ENCODE assay signal across 10 cellular contexts in the genomic region with DNA sequence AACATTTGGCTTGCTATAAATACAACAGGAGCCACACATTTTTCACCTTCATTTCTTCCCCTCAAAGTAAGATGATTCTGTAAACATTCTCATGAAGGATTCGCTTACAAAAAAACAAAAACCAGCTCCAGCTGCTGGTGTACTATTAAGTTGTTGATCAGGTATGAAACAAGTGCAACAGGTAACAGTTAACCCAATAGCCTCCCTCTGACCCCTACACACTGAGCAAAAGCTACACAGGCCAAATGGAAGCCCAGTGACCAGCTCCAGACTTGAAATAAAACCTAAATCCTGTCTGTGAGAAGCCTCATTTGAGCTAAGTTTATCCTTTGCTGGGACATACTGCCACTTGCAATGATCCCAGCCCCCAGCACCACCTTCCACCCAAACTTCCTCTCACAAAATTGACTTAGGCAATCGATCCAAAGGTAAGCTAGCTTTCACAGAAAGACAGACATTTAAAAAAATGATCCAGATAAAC. TPM values are rescaled to one million over a fixed set of nuclear protein-coding genes. Genes with fewer than 3 reads are reported as not detected.
DNase-seq lines count a peak whose midpoint lies in the region; ATAC-seq, FAIRE-seq and TF ChIP-seq lines count a peak whose summit lies in the region.
"Had no signal": no experiment of that assay in that cellular context is flagged by ENCODE, and none has a peak within 500 bp of the region (broad histone marks: within the 10 kb centered on the region; RNA-seq: fewer than 3 reads in every experiment).

No MANE protein-coding gene starts in this region.

- peak overlapping the region; percentile 70 for H3K4me3 ChIP-seq in iPS-11a (ENCODE audit: low read depth, low read length)
- H3K4me3 ChIP-seq in spleen = peak overlapping the region; percentile 19 to 68 (median 38)

- POLR2A ChIA-PET in activated CD4-positive, alpha-beta T cell treated with anti-CD3 and anti-CD28 coated beads for 36 hours (lab: Charles Lee) = interaction anchor here (0.6 to 1.9 kb wide), 7 partner anchors 11 to 261 kb away, joined by 3 to 7 read pairs (median 4); no protein-coding TSS in a partner anchor
- POLR2A ChIA-PET in activated naive CD8-positive, alpha-beta T cell treated with anti-CD3 and anti-CD28 coated beads, Interleukin-2, amount 10 ng/mL, durations not matched to agents 7 days and 5 days (lab: Charles Lee) = interaction anchor here (0.9 to 2.6 kb wide), 4 partner anchors 11 to 216 kb away, joined by 3 to 10 read pairs (median 4); no protein-coding TSS in a partner anchor

- no peak for FAIRE-seq in GM12891 (lab: Jason Lieb, UNC)
- FAIRE-seq: A204.1 had no signal

- no peaks in the 10 kb centered on the region for H3K9me3 Mint-ChIP-seq in activated CD4-positive, alpha-beta T cell treated with anti-CD3 and anti-CD28 coated beads for 36 hours (ENCODE audit: low read depth)
- no peaks in the 10 kb centered on the region for H3K9me3 Mint-ChIP-seq in activated naive CD8-positive, alpha-beta T cell treated with anti-CD3 and anti-CD28 coated beads, Interleukin-2, amount 10 ng/mL, durations not matched to agents 7 days and 5 days

- peaks cover 5% of the 10 kb centered on the region for H3K27me3 Mint-ChIP-seq in activated CD4-positive, alpha-beta T cell treated with anti-CD3 and anti-CD28 coated beads for 36 hours
- H3K27me3 Mint-ChIP-seq in activated naive CD8-positive, alpha-beta T cell treated with anti-CD3 and anti-CD28 coated beads, Interleukin-2, amount 10 ng/mL, durations not matched to agents 7 days and 5 days = peaks cover 41% of the 10 kb centered on the region

- no peak for TF ChIP-seq CTCF in spleen (IDR thresholded peaks at IDR 0.05 in 8 of 11, conservative IDR thresholded peaks at IDR 0.05 in 3 of 11)

- no peak for ATAC-seq in activated CD4-positive, alpha-beta T cell treated with anti-CD3 and anti-CD28 coated beads for 36 hours
- ATAC-seq in activated naive CD8-positive, alpha-beta T cell treated with anti-CD3 and anti-CD28 coated beads, Interleukin-2, amount 10 ng/mL, durations not matched to agents 7 days and 5 days (ENCODE audit: low read depth) = peak; percentile 20

- intact Hi-C loops in activated CD4-positive, alpha-beta T cell treated with anti-CD3 and anti-CD28 coated beads for 36 hours (cut with DNase I, micrococcal nuclease) = no loop called here
- intact Hi-C loops in spleen (cut with DNase I; ENCODE audit: low total_unique reads) = no loop called here
- intact Hi-C loops in posterior cingulate gyrus (cut with DNase I) = loop anchor here (10.0 kb wide), 2 partner anchors 112 to 118 kb away; no protein-coding TSS in a partner anchor

- WGBS in spleen, 5 donors = 5 to 55% (median 43%) methylated on average over 2 of the region's 2 CpGs

- peak overlapping the region; percentile 85 for H3K4me3 Mint-ChIP-seq in activated CD4-positive, alpha-beta T cell treated with anti-CD3 and anti-CD28 coated beads for 36 hours
- H3K4me3 Mint-ChIP-seq in activated naive CD8-positive, alpha-beta T cell treated with anti-CD3 and anti-CD28 coated beads, Interleukin-2, amount 10 ng/mL, durations not matched to agents 7 days and 5 days = peak overlapping the region; percentile 90

- peaks cover 0 to 40% (median 24%) of the 10 kb centered on the region in 7 donors for H3K27me3 ChIP-seq in spleen (replicated peaks in 1 of 7)

- no peak for DNase-seq in activated CD4-positive, alpha-beta T cell treated with anti-CD3 and anti-CD28 coated beads for 36 hours
- DNase-seq in activated CD4-positive, alpha-beta T cell treated with anti-CD3 and anti-CD28 coated beads, Interleukin-2, amount 50 U/mL, for 1 hour = no peak
- no peak for DNase-seq in activated naive CD8-positive, alpha-beta T cell treated with anti-CD3 and anti-CD28 coated beads, Interleukin-2, amount 10 ng/mL, durations not matched to agents 7 days and 5 days
- DNase-seq in spleen (no peak), posterior cingulate gyrus (no peak), GM12891 (ENCODE audit: insufficient read length, low spot score) (no peak), RKO (ENCODE audit: low spot score) (no peak)
- DNase-seq: activated effector memory CD4-positive, alpha-beta T cell treated with anti-CD3 and anti-CD28 coated beads, Interleukin-2, amount 50 U/mL, for 16 hours had no signal

- H3K36me3 ChIP-seq in spleen = no peaks in the 10 kb centered on the region

- CTCF ChIA-PET in activated CD4-positive, alpha-beta T cell treated with anti-CD3 and anti-CD28 coated beads for 36 hours (lab: Charles Lee) = interaction anchor here (0.7 to 1.8 kb wide), 8 partner anchors 10 to 238 kb away, joined by 3 to 10 read pairs (median 3); no protein-coding TSS in a partner anchor

- peaks cover 15% of the 10 kb centered on the region for H3K36me3 Mint-ChIP-seq in activated CD4-positive, alpha-beta T cell treated with anti-CD3 and anti-CD28 coated beads for 36 hours (ENCODE audit: low read depth)
- H3K36me3 Mint-ChIP-seq in activated naive CD8-positive, alpha-beta T cell treated with anti-CD3 and anti-CD28 coated beads, Interleukin-2, amount 10 ng/mL, durations not matched to agents 7 days and 5 days = peaks cover 20% of the 10 kb centered on the region

- TF ChIP-seq POLR2A in spleen (IDR thresholded peaks at IDR 0.05) = no peak
- no peak for TF ChIP-seq POLR2A in GM12891 (IDR thresholded peaks at IDR 0.05; ENCODE audit: low read depth, low read length)

- H3K9me3 ChIP-seq in spleen = no peaks in the 10 kb centered on the region

- peak overlapping the region; percentile 93 for H3K27ac Mint-ChIP-seq in activated CD4-positive, alpha-beta T cell treated with anti-CD3 and anti-CD28 coated beads for 36 hours
- peak overlapping the region; percentile 73 for H3K27ac Mint-ChIP-seq in activated naive CD8-positive, alpha-beta T cell treated with anti-CD3 and anti-CD28 coated beads, Interleukin-2, amount 10 ng/mL, durations not matched to agents 7 days and 5 days

- H3K4me1 Mint-ChIP-seq in activated CD4-positive, alpha-beta T cell treated with anti-CD3 and anti-CD28 coated beads for 36 hours = peaks cover 60% of the 10 kb centered on the region
- peaks cover 41% of the 10 kb centered on the region for H3K4me1 Mint-ChIP-seq in activated naive CD8-positive, alpha-beta T cell treated with anti-CD3 and anti-CD28 coated beads, Interleukin-2, amount 10 ng/mL, durations not matched to agents 7 days and 5 days

- no peak overlapping the region for H3K27ac ChIP-seq in spleen

- H3K4me1 ChIP-seq in spleen = peaks cover 0 to 24% (median 10%) of the 10 kb centered on the region in 6 donors

TF ChIP-seq in GM12891, 5 proteins besides CTCF, POLR2A, EP300 and RAD21:
- TF ChIP-seq POU2F2 (IDR thresholded peaks at IDR 0.05; ENCODE audit: low read depth, low read length) = no peak
- TF ChIP-seq SPI1 (IDR thresholded peaks at IDR 0.05; ENCODE audit: low read depth, low read length) = no peak
- TF ChIP-seq TAF1 (IDR thresholded peaks at IDR 0.05; ENCODE audit: low read depth, low read length) = no peak
- TF ChIP-seq PAX5 (IDR thresholded peaks at IDR 0.05; ENCODE audit: insufficient read depth, low read length, severe bottlenecking) = no peak
- no peak for TF ChIP-seq POLR2AphosphoS5 (IDR thresholded peaks at IDR 0.05; ENCODE audit: low read depth, low read length)
TF ChIP-seq in GM12891: peak in this region for 0.

RNA-seq across cellular contexts. Expression of a gene that starts 1.0 kb away (rescaled TPM):
- total RNA-seq in activated CD4-positive, alpha-beta T cell treated with anti-CD3 and anti-CD28 coated beads for 36 hours = 10 to 100 TPM; 60.7 to 72.6 TPM
- 10 to 100 TPM; 21.8 to 23.7 TPM for total RNA-seq in activated naive CD8-positive, alpha-beta T cell treated with anti-CD3 and anti-CD28 coated beads, Interleukin-2, amount 10 ng/mL, durations not matched to agents 7 days and 5 days
- 10 to 100 TPM; 13.3 to 35.0 (median 21.6) TPM for total RNA-seq in spleen
- 1 to 10 TPM; 1.9 to 3.3 (median 2.1) TPM for polyA plus RNA-seq in spleen
- polyA plus RNA-seq in GM12891 (2012; ENCODE audit: low read depth, missing spikeins) = 0.19 TPM
